ENCODE assay signal across 3 cellular contexts in the genomic region with DNA sequence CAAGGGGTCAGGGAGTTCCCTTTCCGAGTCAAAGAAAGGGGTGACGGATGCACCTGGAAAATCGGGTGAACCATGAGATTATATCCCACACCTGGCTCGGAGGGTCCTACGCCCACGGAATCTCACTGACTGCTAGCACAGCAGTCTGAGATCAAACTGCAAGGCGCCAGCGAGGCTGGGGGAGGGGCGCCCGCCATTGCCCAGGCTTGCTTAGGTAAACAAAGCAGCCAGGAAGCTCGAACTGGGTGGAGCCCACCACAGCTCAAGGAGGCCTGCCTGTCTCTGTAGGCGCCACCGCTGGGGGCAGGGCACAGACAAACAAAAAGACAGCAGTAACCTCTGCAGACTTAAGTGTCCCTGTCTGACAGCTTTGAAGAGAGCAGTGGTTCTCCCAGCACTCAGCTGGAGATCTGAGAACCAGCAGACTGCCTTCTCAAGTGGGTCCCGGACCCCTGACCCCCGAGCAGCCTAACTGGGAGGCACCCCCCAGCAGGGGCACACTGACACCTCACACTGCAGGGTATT. TPM values are rescaled to one million over a fixed set of nuclear protein-coding genes. Genes with fewer than 3 reads are reported as not detected.
"Had no signal": no experiment of that assay in that cellular context is flagged by ENCODE, and none has a peak within 500 bp of the region (broad histone marks: within the 10 kb centered on the region; RNA-seq: fewer than 3 reads in every experiment).

No MANE protein-coding gene starts in this region.

RNA-seq across cellular contexts. Expression of a gene that starts 25.3 kb away (rescaled TPM):
- total RNA-seq: activated CD8-positive, alpha-beta memory T cell treated with anti-CD3 and anti-CD28 coated beads, Interleukin-2, amount 10 ng/mL, durations not matched to agents 7 days and 5 days; T-helper 1 cell treated with Interleukin-12 subunit alpha and Interleukin-12 subunit beta and Interleukin-4 antibody, amounts not matched to agents 30 ng/mL and 1 ng/mL, for 36 hours had no signal
- polyA plus RNA-seq: IgD-negative memory B cell had no signal
